In genomic region chr14:39258782-39259545, GRCh38 we compare ENCODE assay signal across 1 cellular context.
TF ChIP-seq lines count a peak whose summit lies in the region.

No MANE protein-coding gene starts in this region.

TF ChIP-seq in GM23338, 12 proteins besides CTCF, POLR2A, EP300 and RAD21 (continued from another document):
- TF ChIP-seq, protein P1, sequence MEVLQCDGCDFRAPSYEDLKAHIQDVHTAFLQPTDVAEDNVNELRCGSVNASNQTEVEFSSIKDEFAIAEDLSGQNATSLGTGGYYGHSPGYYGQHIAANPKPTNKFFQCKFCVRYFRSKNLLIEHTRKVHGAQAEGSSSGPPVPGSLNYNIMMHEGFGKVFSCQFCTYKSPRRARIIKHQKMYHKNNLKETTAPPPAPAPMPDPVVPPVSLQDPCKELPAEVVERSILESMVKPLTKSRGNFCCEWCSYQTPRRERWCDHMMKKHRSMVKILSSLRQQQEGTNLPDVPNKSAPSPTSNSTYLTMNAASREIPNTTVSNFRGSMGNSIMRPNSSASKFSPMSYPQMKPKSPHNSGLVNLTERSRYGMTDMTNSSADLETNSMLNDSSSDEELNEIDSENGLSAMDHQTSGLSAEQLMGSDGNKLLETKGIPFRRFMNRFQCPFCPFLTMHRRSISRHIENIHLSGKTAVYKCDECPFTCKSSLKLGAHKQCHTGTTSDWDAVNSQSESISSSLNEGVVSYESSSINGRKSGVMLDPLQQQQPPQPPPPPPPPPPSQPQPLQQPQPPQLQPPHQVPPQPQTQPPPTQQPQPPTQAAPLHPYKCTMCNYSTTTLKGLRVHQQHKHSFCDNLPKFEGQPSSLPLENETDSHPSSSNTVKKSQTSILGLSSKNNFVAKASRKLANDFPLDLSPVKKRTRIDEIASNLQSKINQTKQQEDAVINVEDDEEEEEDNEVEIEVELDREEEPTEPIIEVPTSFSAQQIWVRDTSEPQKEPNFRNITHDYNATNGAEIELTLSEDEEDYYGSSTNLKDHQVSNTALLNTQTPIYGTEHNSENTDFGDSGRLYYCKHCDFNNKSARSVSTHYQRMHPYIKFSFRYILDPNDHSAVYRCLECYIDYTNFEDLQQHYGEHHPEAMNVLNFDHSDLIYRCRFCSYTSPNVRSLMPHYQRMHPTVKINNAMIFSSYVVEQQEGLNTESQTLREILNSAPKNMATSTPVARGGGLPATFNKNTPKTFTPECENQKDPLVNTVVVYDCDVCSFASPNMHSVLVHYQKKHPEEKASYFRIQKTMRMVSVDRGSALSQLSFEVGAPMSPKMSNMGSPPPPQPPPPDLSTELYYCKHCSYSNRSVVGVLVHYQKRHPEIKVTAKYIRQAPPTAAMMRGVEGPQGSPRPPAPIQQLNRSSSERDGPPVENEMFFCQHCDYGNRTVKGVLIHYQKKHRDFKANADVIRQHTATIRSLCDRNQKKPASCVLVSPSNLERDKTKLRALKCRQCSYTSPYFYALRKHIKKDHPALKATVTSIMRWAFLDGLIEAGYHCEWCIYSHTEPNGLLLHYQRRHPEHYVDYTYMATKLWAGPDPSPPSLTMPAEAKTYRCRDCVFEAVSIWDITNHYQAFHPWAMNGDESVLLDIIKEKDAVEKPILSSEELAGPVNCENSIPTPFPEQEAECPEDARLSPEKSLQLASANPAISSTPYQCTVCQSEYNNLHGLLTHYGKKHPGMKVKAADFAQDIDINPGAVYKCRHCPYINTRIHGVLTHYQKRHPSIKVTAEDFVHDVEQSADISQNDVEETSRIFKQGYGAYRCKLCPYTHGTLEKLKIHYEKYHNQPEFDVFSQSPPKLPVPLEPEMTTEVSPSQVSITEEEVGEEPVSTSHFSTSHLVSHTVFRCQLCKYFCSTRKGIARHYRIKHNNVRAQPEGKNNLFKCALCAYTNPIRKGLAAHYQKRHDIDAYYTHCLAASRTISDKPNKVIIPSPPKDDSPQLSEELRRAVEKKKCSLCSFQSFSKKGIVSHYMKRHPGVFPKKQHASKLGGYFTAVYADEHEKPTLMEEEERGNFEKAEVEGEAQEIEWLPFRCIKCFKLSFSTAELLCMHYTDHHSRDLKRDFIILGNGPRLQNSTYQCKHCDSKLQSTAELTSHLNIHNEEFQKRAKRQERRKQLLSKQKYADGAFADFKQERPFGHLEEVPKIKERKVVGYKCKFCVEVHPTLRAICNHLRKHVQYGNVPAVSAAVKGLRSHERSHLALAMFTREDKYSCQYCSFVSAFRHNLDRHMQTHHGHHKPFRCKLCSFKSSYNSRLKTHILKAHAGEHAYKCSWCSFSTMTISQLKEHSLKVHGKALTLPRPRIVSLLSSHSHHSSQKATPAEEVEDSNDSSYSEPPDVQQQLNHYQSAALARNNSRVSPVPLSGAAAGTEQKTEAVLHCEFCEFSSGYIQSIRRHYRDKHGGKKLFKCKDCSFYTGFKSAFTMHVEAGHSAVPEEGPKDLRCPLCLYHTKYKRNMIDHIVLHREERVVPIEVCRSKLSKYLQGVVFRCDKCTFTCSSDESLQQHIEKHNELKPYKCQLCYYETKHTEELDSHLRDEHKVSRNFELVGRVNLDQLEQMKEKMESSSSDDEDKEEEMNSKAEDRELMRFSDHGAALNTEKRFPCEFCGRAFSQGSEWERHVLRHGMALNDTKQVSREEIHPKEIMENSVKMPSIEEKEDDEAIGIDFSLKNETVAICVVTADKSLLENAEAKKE (CRISPR knock-in tag; IDR thresholded peaks at IDR 0.05): no peak
- TF ChIP-seq ZNF114 (CRISPR knock-in tag; IDR thresholded peaks at IDR 0.05) (no peak), EZH2phosphoT487 (IDR thresholded peaks at IDR 0.05; ENCODE audit: unreplicated experiment) (no peak), STAT1 (IDR thresholded peaks at IDR 0.05; ENCODE audit: unreplicated experiment) (no peak), EZH2 (IDR thresholded peaks at IDR 0.05; ENCODE audit: low read depth, unreplicated experiment) (no peak), JUNB (IDR thresholded peaks at IDR 0.05; ENCODE audit: unreplicated experiment) (no peak), POLR2AphosphoS5 (IDR thresholded peaks at IDR 0.05; ENCODE audit: low read depth) (no peak), NANOG (IDR thresholded peaks at IDR 0.05; ENCODE audit: borderline replicate concordance) (no peak), CREB1 (CRISPR knock-in tag; IDR thresholded peaks at IDR 0.05; ENCODE audit: low read depth) (no peak), ETS1 (IDR thresholded peaks at IDR 0.05) (no peak)
- TF ChIP-seq, protein P2, sequence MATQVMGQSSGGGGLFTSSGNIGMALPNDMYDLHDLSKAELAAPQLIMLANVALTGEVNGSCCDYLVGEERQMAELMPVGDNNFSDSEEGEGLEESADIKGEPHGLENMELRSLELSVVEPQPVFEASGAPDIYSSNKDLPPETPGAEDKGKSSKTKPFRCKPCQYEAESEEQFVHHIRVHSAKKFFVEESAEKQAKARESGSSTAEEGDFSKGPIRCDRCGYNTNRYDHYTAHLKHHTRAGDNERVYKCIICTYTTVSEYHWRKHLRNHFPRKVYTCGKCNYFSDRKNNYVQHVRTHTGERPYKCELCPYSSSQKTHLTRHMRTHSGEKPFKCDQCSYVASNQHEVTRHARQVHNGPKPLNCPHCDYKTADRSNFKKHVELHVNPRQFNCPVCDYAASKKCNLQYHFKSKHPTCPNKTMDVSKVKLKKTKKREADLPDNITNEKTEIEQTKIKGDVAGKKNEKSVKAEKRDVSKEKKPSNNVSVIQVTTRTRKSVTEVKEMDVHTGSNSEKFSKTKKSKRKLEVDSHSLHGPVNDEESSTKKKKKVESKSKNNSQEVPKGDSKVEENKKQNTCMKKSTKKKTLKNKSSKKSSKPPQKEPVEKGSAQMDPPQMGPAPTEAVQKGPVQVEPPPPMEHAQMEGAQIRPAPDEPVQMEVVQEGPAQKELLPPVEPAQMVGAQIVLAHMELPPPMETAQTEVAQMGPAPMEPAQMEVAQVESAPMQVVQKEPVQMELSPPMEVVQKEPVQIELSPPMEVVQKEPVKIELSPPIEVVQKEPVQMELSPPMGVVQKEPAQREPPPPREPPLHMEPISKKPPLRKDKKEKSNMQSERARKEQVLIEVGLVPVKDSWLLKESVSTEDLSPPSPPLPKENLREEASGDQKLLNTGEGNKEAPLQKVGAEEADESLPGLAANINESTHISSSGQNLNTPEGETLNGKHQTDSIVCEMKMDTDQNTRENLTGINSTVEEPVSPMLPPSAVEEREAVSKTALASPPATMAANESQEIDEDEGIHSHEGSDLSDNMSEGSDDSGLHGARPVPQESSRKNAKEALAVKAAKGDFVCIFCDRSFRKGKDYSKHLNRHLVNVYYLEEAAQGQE (IDR thresholded peaks at IDR 0.05; ENCODE audit: unreplicated experiment): no peak
